Comparison of ENCODE assay signal across 8 cellular contexts in genomic region chr12:48814313-48815280, GRCh38. TPM values are rescaled to one million over a fixed set of nuclear protein-coding genes. Genes with fewer than 3 reads are reported as not detected.
A peak's percentile ranks its signal among the peaks of the same experiment; 100 is the strongest.
DNase-seq lines count a peak whose midpoint lies in the region; ATAC-seq and TF ChIP-seq lines count a peak whose summit lies in the region.

No MANE protein-coding gene starts in this region.

- TF ChIP-seq CTCF in Peyer's patch (IDR thresholded peaks at IDR 0.05), result peak; percentile 98 to 100 (median 100)
- TF ChIP-seq CTCF in neutrophil (IDR thresholded peaks at IDR 0.05), result peak; percentile 94

- H3K27me3 ChIP-seq in Peyer's patch (no peaks in the 10 kb centered on the region), neutrophil (peaks cover 64% of the 10 kb centered on the region)

- H3K36me3 ChIP-seq in Peyer's patch, result no peaks in the 10 kb centered on the region
- H3K36me3 ChIP-seq in neutrophil, result no peaks in the 10 kb centered on the region

- ATAC-seq in GM19467 (IDR thresholded peaks at IDR 0.05; ENCODE audit: unreplicated experiment), result peak; percentile 68

- TF ChIP-seq POLR2A in Peyer's patch (IDR thresholded peaks at IDR 0.05), result peak; percentile 57 to 66

- DNase-seq in DMS114 treated with DMSO at 0.1 percent for 48 hours (lab: John Stamatoyannopoulos, UW; ENCODE audit: unreplicated experiment), result peak; percentile 30
- DNase-seq in HPDE6-E6E7 (ENCODE audit: extremely low spot score), result peak; percentile 78
- peak; percentile 89 to 95 (median 94) for DNase-seq in Peyer's patch
- DNase-seq in activated gamma-delta T cell (lab: John Stamatoyannopoulos, UW), result peak; percentile 59
- DNase-seq in foreskin melanocyte, result peak; percentile 70

- peak overlapping the region; percentile 77 to 93 (median 87) for H3K27ac ChIP-seq in Peyer's patch
- peak overlapping the region; percentile 55 for H3K27ac ChIP-seq in neutrophil
- peak overlapping the region; percentile 59 for H3K27ac ChIP-seq in temporal lobe (ENCODE audit: low read depth, low read length)

- H3K4me3 ChIP-seq in Peyer's patch, result peak overlapping the region; percentile 69 to 86 (median 80)
- H3K4me3 ChIP-seq in neutrophil (ENCODE audit: low read depth in 1 of 2, low read length in 1 of 2), result peak overlapping the region; percentile 69 to 92

- H3K4me1 ChIP-seq in Peyer's patch, result peaks cover 0 to 41% (median 7%) of the 10 kb centered on the region in 4 donors
- H3K4me1 ChIP-seq in neutrophil (ENCODE audit: control insufficient read depth in 1 of 2, insufficient read depth in 1 of 2, low read depth in 1 of 2, low read length in 1 of 2), result peaks cover 33% of the 10 kb centered on the region in 2 experiments

- H3K9me3 ChIP-seq in Peyer's patch (no peaks in the 10 kb centered on the region), neutrophil (no peaks in the 10 kb centered on the region)

RNA-seq across cellular contexts. Expression of gene CACNB3, which starts 3.7 kb away (rescaled TPM):
- total RNA-seq in Peyer's patch (10 to 100 TPM; 10.2 to 47.0 (median 35.6) TPM), temporal lobe (42.8 TPM)

RNA-seq across cellular contexts. Expression of gene ADCY6, which starts 25.7 kb away (rescaled TPM):
- 100 to 1,000 TPM in 3 of 4 donors, 10 to 100 TPM in 1; 71.3 to 175 (median 129) TPM for total RNA-seq in Peyer's patch
- 28.8 TPM for total RNA-seq in temporal lobe

RNA-seq across cellular contexts. Expression of gene DDX23, which starts 37.4 kb away (rescaled TPM):
- 100 to 1,000 TPM in 2 of 4 donors, 10 to 100 TPM in 2; 68.0 to 143 (median 104) TPM for total RNA-seq in Peyer's patch
- 53.1 TPM for total RNA-seq in temporal lobe

RNA-seq across cellular contexts. Expression of gene RND1, which starts 51.1 kb away (rescaled TPM):
- total RNA-seq in Peyer's patch (1 to 10 TPM in 2 of 4 donors, under 1 TPM in 1, not detected in 1; 0.80 to 2.2 (median 1.6) TPM), temporal lobe (27.5 TPM)

Comparison
In these comparisons a context has a peak if more than half of its experiments do, and no peak if none do; other contexts are left out.
1. Peak in every context shown above with its lines: DNase-seq, ATAC-seq, H3K4me3 ChIP-seq and H3K27ac ChIP-seq.
2. DNase-seq: peak in every context shown above with its lines; median percentile 94 in Peyer's patch; 78 in HPDE6-E6E7; 70 in foreskin melanocyte; 59 in activated gamma-delta T cell; 30 in DMS114 treated with DMSO at 0.1 percent for 48 hours.